In genomic region chr3:128735287-128735686, GRCh38 we compare ENCODE assay signal across 17 cellular contexts. TPM values are rescaled to one million over a fixed set of nuclear protein-coding genes. Genes with fewer than 3 reads are reported as not detected.
DNase-seq lines count a peak whose midpoint lies in the region; ATAC-seq and TF ChIP-seq lines count a peak whose summit lies in the region.
"Had no signal": no experiment of that assay in that cellular context is flagged by ENCODE, and none has a peak within 500 bp of the region (broad histone marks: within the 10 kb centered on the region; RNA-seq: fewer than 3 reads in every experiment).

No MANE protein-coding gene starts in this region.

- no TSS peak for BruUV-seq in IMR-90 (replicated peaks; lab: Mats Ljungman, UMichigan)

- no peak overlapping the region for H3K4ac ChIP-seq in IMR-90 (ENCODE audit: low read depth, low read length)
- peak overlapping the region; percentile 51 for H3K4ac ChIP-seq in trophoblast cell (ENCODE audit: low read depth, low read length)

- H2BK20ac ChIP-seq in IMR-90 (ENCODE audit: low read depth, low read length), result no peak overlapping the region

- H3K4me2 ChIP-seq in IMR-90 (ENCODE audit: low read depth, low read length) (peak overlapping the region; percentile 80; the same call in 1 of the 2 replicates), trophoblast cell (ENCODE audit: low read length) (no peak overlapping the region), SK-N-SH (no peak overlapping the region)

- H3K23ac ChIP-seq in IMR-90 (ENCODE audit: low read depth, low read length), result peak overlapping the region; percentile 89; the same call in 1 of the 2 replicates
- no peak overlapping the region for H3K23ac ChIP-seq in trophoblast cell (ENCODE audit: low read length)

- H3K36me3 Mint-ChIP-seq in brain, result peaks cover 80% of the 10 kb centered on the region

- H3K9me3 ChIP-seq in IMR-90 (ENCODE audit: control insufficient read depth, insufficient read depth, low read length) (no peaks in the 10 kb centered on the region), trophoblast cell (ENCODE audit: insufficient read depth, low read depth, low read length) (no peaks in the 10 kb centered on the region), SK-N-SH (no peaks in the 10 kb centered on the region)
- H3K9me3 ChIP-seq: adrenal gland had no signal

- no peak overlapping the region for H4K5ac ChIP-seq in IMR-90 (ENCODE audit: low read depth, low read length)

- H4K91ac ChIP-seq in IMR-90 (ENCODE audit: insufficient read depth, low read depth, low read length), result no peak overlapping the region
- no peak overlapping the region for H4K91ac ChIP-seq in trophoblast cell (ENCODE audit: low read depth, low read length)

- TF ChIP-seq CTCF in IMR-90 (conservative IDR thresholded peaks at IDR 0.05; ENCODE audit: low read depth, low read length), result no peak
- TF ChIP-seq CTCF in brain (conservative IDR thresholded peaks at IDR 0.05), result no peak
- TF ChIP-seq CTCF in SK-N-SH (IDR thresholded peaks at IDR 0.05), result no peak

- H2BK5ac ChIP-seq in IMR-90 (ENCODE audit: low read depth, low read length, poor library complexity, severe bottlenecking) (peak overlapping the region; percentile 63), trophoblast cell (ENCODE audit: low read depth, low read length, poor library complexity) (no peak overlapping the region)

- POLR2A ChIA-PET in IMR-90 (lab: Charles Lee; ENCODE audit: unreplicated experiment), result no interaction called here
- POLR2A ChIA-PET in SK-N-SH (lab: Yijun Ruan, JAX), result no interaction called here

- no peak overlapping the region for H2BK12ac ChIP-seq in trophoblast cell (ENCODE audit: low read length)

- H3K79me1 ChIP-seq in IMR-90 (ENCODE audit: low read depth in 1 of 2, low read length in 2 of 2) (peaks cover 10 to 66% of the 10 kb centered on the region in 2 experiments), trophoblast cell (ENCODE audit: low read length) (no peaks in the 10 kb centered on the region)

- TF ChIP-seq EP300 in SK-N-SH (IDR thresholded peaks at IDR 0.05; ENCODE audit: borderline replicate concordance in 1 of 2, low read depth in 1 of 2, low read length in 1 of 2), result no peak

- CTCF ChIA-PET in IMR-90 (lab: Yijun Ruan, JAX) (interaction anchor here (0.8 kb wide), 1 partner anchor 55 kb away, joined by 3 read pairs; no protein-coding TSS in a partner anchor), SK-N-SH (lab: Yijun Ruan, JAX) (interaction anchor here (0.5 to 2.5 kb wide), 4 partner anchors 55 to 1129 kb away, joined by 3 to 8 read pairs (median 4); no protein-coding TSS in a partner anchor)

- H3K36me3 ChIP-seq in IMR-90 (ENCODE audit: control insufficient read depth, insufficient read depth, low read length), result peaks cover 3% of the 10 kb centered on the region
- peaks cover 0 to 2% of the 10 kb centered on the region in 2 experiments for H3K36me3 ChIP-seq in trophoblast cell (ENCODE audit: control insufficient read depth in 1 of 2, insufficient read depth in 2 of 2, low read length in 2 of 2)
- peaks cover 0 to 31% of the 10 kb centered on the region in 2 experiments for H3K36me3 ChIP-seq in SK-N-SH (replicated peaks in 1 of 2; ENCODE audit: control insufficient read depth in 1 of 2, insufficient read depth in 2 of 2, low read length in 1 of 2)
- H3K36me3 ChIP-seq: adrenal gland had no signal

- H2AFZ ChIP-seq in IMR-90 (replicated peaks; ENCODE audit: low read length, poor library complexity), result no peak overlapping the region
- H2AFZ ChIP-seq in trophoblast cell (ENCODE audit: insufficient read depth, low read length, poor library complexity), result no peak overlapping the region
- no peak overlapping the region for H2AFZ ChIP-seq in SK-N-SH (ENCODE audit: low read depth)

- in situ Hi-C loops in IMR-90 (cut with MboI; ENCODE audit: low sequenced_read_pairs), result no loop called here

- peaks cover 46% of the 10 kb centered on the region for H3K4me1 Mint-ChIP-seq in brain

- intact Hi-C loops in IMR-90 (cut with micrococcal nuclease) (no loop called here), head of caudate nucleus (cut with DNase I) (no loop called here)

- H3K18ac ChIP-seq in IMR-90 (ENCODE audit: low read depth, low read length) (no peak overlapping the region), trophoblast cell (ENCODE audit: low read length) (no peak overlapping the region)

- no peak overlapping the region for H3K14ac ChIP-seq in IMR-90 (replicated peaks; ENCODE audit: low read depth, low read length)
- no peak overlapping the region for H3K14ac ChIP-seq in trophoblast cell (ENCODE audit: low read length)

- peaks cover 27% of the 10 kb centered on the region for H3K9me1 ChIP-seq in IMR-90 (ENCODE audit: insufficient read depth, low read length)

- peaks cover 20% of the 10 kb centered on the region for H3F3A ChIP-seq in SK-N-SH (replicated peaks; ENCODE audit: insufficient read depth)

- no peak overlapping the region for H3K4me3 Mint-ChIP-seq in brain

- H3K27me3 ChIP-seq in IMR-90 (ENCODE audit: control insufficient read depth, insufficient read depth, low read length) (no peaks in the 10 kb centered on the region), trophoblast cell (ENCODE audit: insufficient read depth, low read length) (no peaks in the 10 kb centered on the region), SK-N-SH (ENCODE audit: insufficient read depth) (no peaks in the 10 kb centered on the region)
- H3K27me3 ChIP-seq: adrenal gland had no signal

- no peak for TF ChIP-seq RAD21 in IMR-90 (IDR thresholded peaks at IDR 0.05; ENCODE audit: low read length)
- TF ChIP-seq RAD21 in SK-N-SH (IDR thresholded peaks at IDR 0.05; ENCODE audit: low read length), result no peak

- no peak overlapping the region for H3K27ac ChIP-seq in IMR-90 (ENCODE audit: insufficient read depth, low read length)
- H3K27ac ChIP-seq in trophoblast cell (ENCODE audit: low read depth, low read length), result no peak overlapping the region
- no peak overlapping the region for H3K27ac ChIP-seq in SK-N-SH (ENCODE audit: low read depth in 2 of 2, low read length in 1 of 2)

- H3K9me2 ChIP-seq in SK-N-SH, result no peaks in the 10 kb centered on the region

- no peak overlapping the region for H3K4me3 ChIP-seq in IMR-90 (ENCODE audit: insufficient read depth, low read depth, low read length)
- H3K4me3 ChIP-seq in trophoblast cell (ENCODE audit: low read depth, low read length), result no peak overlapping the region
- no peak overlapping the region for H3K4me3 ChIP-seq in SK-N-SH (ENCODE audit: low read depth in 2 of 2, low read length in 1 of 2)
- H3K4me3 ChIP-seq: adrenal gland had no signal

- peaks cover 3 to 14% (median 9%) of the 10 kb centered on the region in 5 experiments for H3K9me3 Mint-ChIP-seq in brain

- peak; percentile 3 for DNase-seq in NCI-H2227 (lab: John Stamatoyannopoulos, UW; ENCODE audit: unreplicated experiment)
- no peak for DNase-seq in NCI-H2227 treated with DMSO at 0.1 percent for 48 hours (lab: John Stamatoyannopoulos, UW)
- DNase-seq in IMR-90, result no peak
- DNase-seq in trophoblast cell, result no peak
- no peak for DNase-seq in SK-N-SH
- no peak for DNase-seq in NCI-H226
- DNase-seq in head of caudate nucleus, result no peak
- DNase-seq: adrenal gland; erythroblast; glutamatergic neuron; islet precursor cell; Kasumi-1; NCI-H146; NCI-H748 treated with DMSO at 0.1 percent for 48 hours; stimulated activated CD4-positive, alpha-beta T cell treated with anti-CD3 and anti-CD28 coated beads, Interleukin-12 subunit alpha, Interleukin-12 subunit beta, amount 100 ng/mL, for 4 hours; substantia nigra had no signal

- no peak overlapping the region for H3K56ac ChIP-seq in IMR-90 (ENCODE audit: extremely low read depth, insufficient read depth, low read length)

- H2BK15ac ChIP-seq in IMR-90 (ENCODE audit: low read depth, low read length), result no peak overlapping the region

- no peak overlapping the region for H3K9ac ChIP-seq in IMR-90 (ENCODE audit: low read depth, low read length)
- H3K9ac ChIP-seq in trophoblast cell (ENCODE audit: low read length), result no peak overlapping the region
- H3K9ac ChIP-seq in SK-N-SH, result no peak overlapping the region

- peaks cover 15% of the 10 kb centered on the region for H3K79me2 ChIP-seq in trophoblast cell (ENCODE audit: control insufficient read depth, insufficient read depth, low read length, poor library complexity)
- H3K79me2 ChIP-seq in SK-N-SH (ENCODE audit: insufficient read depth), result peaks cover 100% of the 10 kb centered on the region

- no peak overlapping the region for H4K12ac ChIP-seq in trophoblast cell (ENCODE audit: low read depth, low read length)

- H2BK120ac ChIP-seq in IMR-90 (ENCODE audit: low read depth, low read length), result no peak overlapping the region
- no peak overlapping the region for H2BK120ac ChIP-seq in trophoblast cell (ENCODE audit: insufficient read depth, low read length, poor library complexity)

- peaks cover 14% of the 10 kb centered on the region for H3K4me1 ChIP-seq in IMR-90 (ENCODE audit: control insufficient read depth, insufficient read depth, low read length)
- no peaks in the 10 kb centered on the region for H3K4me1 ChIP-seq in trophoblast cell (ENCODE audit: control insufficient read depth in 1 of 2, insufficient read depth in 2 of 2, low read length in 2 of 2)
- H3K4me1 ChIP-seq in SK-N-SH (ENCODE audit: control insufficient read depth in 1 of 2, insufficient read depth in 2 of 2, low read depth in 1 of 2, low read length in 1 of 2), result no peaks in the 10 kb centered on the region

- no peak for ATAC-seq in IMR-90 (ENCODE audit: low read depth)

- no peak overlapping the region for H2AK5ac ChIP-seq in IMR-90 (ENCODE audit: low read depth, low read length)
- H2AK5ac ChIP-seq in trophoblast cell (ENCODE audit: low read length), result no peak overlapping the region

- H3K27ac Mint-ChIP-seq in brain, result peak overlapping the region in 3 of 5 experiments; percentile 6 to 26 (median 20)

- H4K8ac ChIP-seq in IMR-90 (ENCODE audit: low read depth in 2 of 2, low read length in 2 of 2), result no peak overlapping the region
- H4K8ac ChIP-seq in trophoblast cell (ENCODE audit: low read depth, low read length), result no peak overlapping the region

- TF ChIP-seq POLR2A in IMR-90 (IDR thresholded peaks at IDR 0.05; ENCODE audit: low read depth, low read length), result no peak

- H4K20me1 ChIP-seq in IMR-90 (ENCODE audit: insufficient read depth, low read length), result peaks cover 98% of the 10 kb centered on the region
- peaks cover 98% of the 10 kb centered on the region for H4K20me1 ChIP-seq in SK-N-SH (ENCODE audit: insufficient read depth)

- no peak overlapping the region for H2AK9ac ChIP-seq in IMR-90 (replicated peaks; ENCODE audit: low read depth, low read length, poor library complexity)

- dilution Hi-C loops in IMR-90 (cut with HindIII; ENCODE audit: low sequenced_read_pairs, unreplicated experiment), result no loop called here

- peaks cover 4% of the 10 kb centered on the region for H3K27me3 Mint-ChIP-seq in brain

RNA-seq across cellular contexts. Expression of gene RAB7A, which starts 9.3 kb away (rescaled TPM):
- total RNA-seq in IMR-90 (2012; rRNA removed), result 57.0 and 65.3 TPM in 2 replicates
- 240 TPM in 2 replicates for polyA plus RNA-seq in IMR-90 (2012; rRNA removed)
- polyA plus RNA-seq in IMR-90 (2012; cell fraction: cytosol; rRNA removed), result 115 and 146 TPM in 2 replicates
- 24.1 and 76.0 TPM in 2 replicates for polyA plus RNA-seq in IMR-90 (2012; cell fraction: nucleus; rRNA removed; ENCODE audit: low replicate concordance)
- 271 TPM for polyA plus RNA-seq in brain (ENCODE audit: insufficient read depth, low read depth, low replicate concordance)
- 236 and 247 TPM in 2 replicates for polyA plus RNA-seq in trophoblast cell (2013)
- 271 and 329 TPM in 2 replicates for polyA plus RNA-seq in SK-N-SH (2012; rRNA removed)
- 329 and 346 TPM in 2 replicates for polyA plus RNA-seq in SK-N-SH (2012; cell fraction: cytosol; rRNA removed)
- 86.6 and 91.2 TPM in 2 replicates for polyA plus RNA-seq in SK-N-SH (2012; cell fraction: nucleus; rRNA removed)
